In genomic region chr20:22691369-22692118, GRCh38 we compare ENCODE assay signal across 8 cellular contexts.
DNase-seq lines count a peak whose midpoint lies in the region; ATAC-seq, FAIRE-seq and TF ChIP-seq lines count a peak whose summit lies in the region.

No MANE protein-coding gene starts in this region.

- no peaks in the 10 kb centered on the region for H3K9me2 ChIP-seq in MM.1S (replicated peaks; ENCODE audit: insufficient read depth, low read length)

- H3K4me1 Mint-ChIP-seq in activated naive CD8-positive, alpha-beta T cell treated with anti-CD3 and anti-CD28 coated beads, Interleukin-2, amount 10 ng/mL, durations not matched to agents 7 days and 5 days: no peaks in the 10 kb centered on the region

- no peaks in the 10 kb centered on the region for H3K36me3 ChIP-seq in MM.1S (replicated peaks; ENCODE audit: insufficient read depth, low read length)
- no peaks in the 10 kb centered on the region for H3K36me3 ChIP-seq in heart left ventricle
- no peaks in the 10 kb centered on the region for H3K36me3 ChIP-seq in vagina

- no peak overlapping the region for H3K9ac ChIP-seq in MM.1S (ENCODE audit: low read length)

- H3K4me3 Mint-ChIP-seq in activated naive CD8-positive, alpha-beta T cell treated with anti-CD3 and anti-CD28 coated beads, Interleukin-2, amount 10 ng/mL, durations not matched to agents 7 days and 5 days: no peak overlapping the region

- no peaks in the 10 kb centered on the region for H3K27me3 Mint-ChIP-seq in activated naive CD8-positive, alpha-beta T cell treated with anti-CD3 and anti-CD28 coated beads, Interleukin-2, amount 10 ng/mL, durations not matched to agents 7 days and 5 days

- DNase-seq in EH (ENCODE audit: low read depth) (peak; percentile 72), H54 (ENCODE audit: insufficient read length, low spot score) (peak; percentile 59), MM.1S (peak; percentile 65), SHP77 (lab: John Stamatoyannopoulos, UW) (peak; percentile 84 to 89), heart left ventricle (peak; percentile 79 to 87 (median 84)), posterior cingulate gyrus (peak; percentile 51 to 97 (median 78)), vagina (ENCODE audit: extremely low spot score in 2 of 2) (peak in 1 of 2 donors; percentile 88)
- DNase-seq in activated naive CD8-positive, alpha-beta T cell treated with anti-CD3 and anti-CD28 coated beads, Interleukin-2, amount 10 ng/mL, durations not matched to agents 7 days and 5 days: peak; percentile 54

- H3K9me3 ChIP-seq in MM.1S (replicated peaks; ENCODE audit: insufficient read depth, low read length) (no peaks in the 10 kb centered on the region), heart left ventricle (no peaks in the 10 kb centered on the region), vagina (no peaks in the 10 kb centered on the region)

- no peak overlapping the region for H3K27ac ChIP-seq in MM.1S (ENCODE audit: low read length)
- H3K27ac ChIP-seq in heart left ventricle: peak overlapping the region in 7 of 12 donors; percentile 16 to 61 (median 31)
- H3K27ac ChIP-seq in vagina: no peak overlapping the region

- TF ChIP-seq POLR2A in H54 (IDR thresholded peaks at IDR 0.05; ENCODE audit: low read depth, low read length) (no peak), heart left ventricle (IDR thresholded peaks at IDR 0.05) (no peak), vagina (IDR thresholded peaks at IDR 0.05) (no peak)

- H2AFZ ChIP-seq in MM.1S (ENCODE audit: low read length): peak overlapping the region; percentile 40

- H3K4me3 ChIP-seq in MM.1S (ENCODE audit: low read length) (no peak overlapping the region), heart left ventricle (peak overlapping the region in 6 of 12 donors; percentile 18 to 32 (median 26)), vagina (no peak overlapping the region)

- no peaks in the 10 kb centered on the region for H3K36me3 Mint-ChIP-seq in activated naive CD8-positive, alpha-beta T cell treated with anti-CD3 and anti-CD28 coated beads, Interleukin-2, amount 10 ng/mL, durations not matched to agents 7 days and 5 days

- no peaks in the 10 kb centered on the region for H4K20me1 ChIP-seq in MM.1S (ENCODE audit: insufficient read depth, low read length)

- no peaks in the 10 kb centered on the region for H3K9me3 Mint-ChIP-seq in activated naive CD8-positive, alpha-beta T cell treated with anti-CD3 and anti-CD28 coated beads, Interleukin-2, amount 10 ng/mL, durations not matched to agents 7 days and 5 days

- FAIRE-seq in H54 (lab: Jason Lieb, UNC): no peak

- H3K27me3 ChIP-seq in MM.1S (replicated peaks; ENCODE audit: insufficient read depth, low read length) (no peaks in the 10 kb centered on the region), heart left ventricle (no peaks in the 10 kb centered on the region), vagina (no peaks in the 10 kb centered on the region)

- H3F3A ChIP-seq in MM.1S (ENCODE audit: insufficient read depth, low read length): no peaks in the 10 kb centered on the region

- no peaks in the 10 kb centered on the region for H3K79me2 ChIP-seq in MM.1S (ENCODE audit: low read length)

- H3K4me1 ChIP-seq in MM.1S (ENCODE audit: low read length): no peaks in the 10 kb centered on the region
- peaks cover 0 to 25% (median 8%) of the 10 kb centered on the region in 12 donors for H3K4me1 ChIP-seq in heart left ventricle
- H3K4me1 ChIP-seq in vagina: peaks cover 5% of the 10 kb centered on the region

- peak; percentile 80 for TF ChIP-seq CTCF in MM.1S (IDR thresholded peaks at IDR 0.05; ENCODE audit: low read length)
- peak; percentile 88 to 96 (median 92) for TF ChIP-seq CTCF in heart left ventricle (IDR thresholded peaks at IDR 0.05)
- TF ChIP-seq CTCF in vagina (IDR thresholded peaks at IDR 0.05): peak; percentile 85 to 89 (median 87)

- no peak overlapping the region for H3K27ac Mint-ChIP-seq in activated naive CD8-positive, alpha-beta T cell treated with anti-CD3 and anti-CD28 coated beads, Interleukin-2, amount 10 ng/mL, durations not matched to agents 7 days and 5 days

- WGBS in heart left ventricle, 4 donors: 22 to 28% (median 26%) methylated on average over 24 to 25 of the region's 25 CpGs

- intact Hi-C loops in heart left ventricle (cut with DNase I): loop anchor here (1.0 to 10.0 kb wide), 22 partner anchors 161 to 656 kb away; partner anchors contain the start of gene THBD (in 4 of the 10)
- intact Hi-C loops in posterior cingulate gyrus (cut with DNase I): loop anchor here (5.0 kb wide), 3 partner anchors 351 to 756 kb away; no protein-coding TSS in a partner anchor
- intact Hi-C loops in vagina (cut with DNase I): loop anchor here (10.0 kb wide), 1 partner anchor 353 kb away; the partner anchor contains the start of gene THBD

- H3K4me2 ChIP-seq in MM.1S (ENCODE audit: low read depth, low read length): peak overlapping the region; percentile 40

- ATAC-seq in activated naive CD8-positive, alpha-beta T cell treated with anti-CD3 and anti-CD28 coated beads, Interleukin-2, amount 10 ng/mL, durations not matched to agents 7 days and 5 days (ENCODE audit: low read depth): peak; percentile 66
- ATAC-seq in heart left ventricle: peak; percentile 85 to 95 (median 92)

- POLR2A ChIA-PET in activated naive CD8-positive, alpha-beta T cell treated with anti-CD3 and anti-CD28 coated beads, Interleukin-2, amount 10 ng/mL, durations not matched to agents 7 days and 5 days (lab: Charles Lee): no interaction called here

Comparison
In these comparisons a context has a peak if more than half of its experiments do, and no peak if none do; other contexts are left out.
1. H3K27ac ChIP-seq: peak in heart left ventricle (7 of 12); none in MM.1S (single experiment) and vagina (single experiment).
2. Peak in every context shown above with its lines, with median percentiles within 50 percentile points of each other: CTCF ChIP-seq.